ENCODE assay signal across 8 cellular contexts in the genomic region with DNA sequence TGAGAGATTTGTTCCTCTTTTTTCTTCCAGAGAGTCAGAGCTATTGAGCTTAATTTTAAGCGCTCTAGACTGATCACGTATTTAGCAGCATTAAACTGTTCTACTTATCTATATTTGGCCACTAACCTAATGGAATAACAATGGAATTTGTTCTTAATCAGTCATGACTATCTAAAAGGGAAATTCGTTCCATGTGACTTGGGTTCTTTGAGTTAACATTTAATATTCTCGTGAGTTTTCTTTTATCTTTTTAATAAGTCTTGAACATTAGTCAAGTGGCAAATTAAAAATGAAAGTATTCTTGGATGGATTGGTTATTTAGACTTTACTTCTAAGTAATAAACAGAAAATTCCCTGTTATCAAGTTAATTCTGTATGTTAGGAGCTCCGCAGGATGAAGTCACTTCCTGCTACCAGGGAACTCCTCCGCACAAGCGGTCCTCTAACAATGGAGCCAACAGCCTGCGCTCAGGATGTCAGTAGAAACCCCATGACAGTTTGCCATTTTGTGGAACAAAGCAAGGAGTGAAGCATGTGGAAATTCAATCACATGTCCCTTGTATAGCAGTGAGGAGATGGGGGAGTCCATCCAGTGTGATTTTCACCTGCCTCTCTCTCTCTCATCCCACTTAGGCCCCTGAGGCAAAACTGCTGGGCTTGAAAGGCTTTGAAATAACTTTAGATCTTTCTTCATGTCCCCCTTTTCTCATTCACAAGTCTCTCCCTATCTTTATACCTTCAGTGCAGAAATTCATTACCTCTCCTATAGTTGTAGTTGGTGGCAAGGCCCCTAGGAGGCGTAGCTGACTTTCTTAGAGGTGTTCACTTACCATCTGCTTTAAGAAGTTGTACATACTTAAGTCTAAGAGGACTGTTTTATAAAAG.
DNase-seq lines count a peak whose midpoint lies in the region; ATAC-seq and TF ChIP-seq lines count a peak whose summit lies in the region.

No MANE protein-coding gene starts in this region.

- no peaks in the 10 kb centered on the region for H3K36me3 ChIP-seq in body of pancreas (replicated peaks in 1 of 2; ENCODE audit: insufficient read depth in 1 of 2, low read depth in 2 of 2)
- H3K36me3 ChIP-seq in muscle layer of duodenum (ENCODE audit: control insufficient read depth in 1 of 2, insufficient read depth in 2 of 2, low read length in 2 of 2), result peaks cover 6 to 13% of the 10 kb centered on the region in 2 donors

- no peaks in the 10 kb centered on the region for H3K27me3 ChIP-seq in body of pancreas
- H3K27me3 ChIP-seq in muscle layer of duodenum (ENCODE audit: low read depth, low read length), result no peaks in the 10 kb centered on the region

- no peaks in the 10 kb centered on the region for H3K9me3 ChIP-seq in body of pancreas
- H3K9me3 ChIP-seq in muscle layer of duodenum (ENCODE audit: control insufficient read depth in 1 of 2, low read length in 2 of 2), result no peaks in the 10 kb centered on the region

- H3K4me3 ChIP-seq in GM12865 (ENCODE audit: low read depth, low read length), result no peak overlapping the region
- no peak overlapping the region for H3K4me3 ChIP-seq in body of pancreas
- no peak overlapping the region for H3K4me3 ChIP-seq in muscle layer of duodenum (ENCODE audit: low read depth in 1 of 2, low read length in 2 of 2)

- H3K4me1 ChIP-seq in body of pancreas, result no peaks in the 10 kb centered on the region
- no peaks in the 10 kb centered on the region for H3K4me1 ChIP-seq in muscle layer of duodenum (ENCODE audit: control insufficient read depth in 1 of 2, insufficient read depth in 2 of 2, low read length in 2 of 2)

- 86% methylated on average over 9 of the region's 9 CpGs for WGBS in body of pancreas, 2 donors

- ATAC-seq in body of pancreas, result no peak

- H3K27ac ChIP-seq in 22Rv1, result no peak overlapping the region
- H3K27ac ChIP-seq in body of pancreas, result no peak overlapping the region
- peak overlapping the region; percentile 44 for H3K27ac ChIP-seq in muscle layer of duodenum (ENCODE audit: low read length)

- TF ChIP-seq CTCF in 22Rv1 (IDR thresholded peaks at IDR 0.05), result peak; percentile 84
- peak; percentile 49 for TF ChIP-seq CTCF in GM12865 (IDR thresholded peaks at IDR 0.05; ENCODE audit: insufficient read depth, low read depth, low read length, missing control alignments)
- peak in 4 of 7 experiments; percentile 19 to 32 (median 21) for TF ChIP-seq CTCF in body of pancreas (IDR thresholded peaks at IDR 0.05)

- TF ChIP-seq POLR2A in body of pancreas (IDR thresholded peaks at IDR 0.05), result no peak

- DNase-seq in GM12865 (ENCODE audit: low read depth) (peak; percentile 48), NAMALWA (ENCODE audit: low spot score) (peak; percentile 76), body of pancreas (peak in 3 of 4 donors; percentile 7 to 31 (median 12)), T-helper 9 cell (no peak), amniotic stem cell (lab: John Stamatoyannopoulos, UW) (no peak), COLO668 (lab: John Stamatoyannopoulos, UW; ENCODE audit: unreplicated experiment) (no peak)

- intact Hi-C loops in body of pancreas (cut with DNase I), result no loop called here

Comparison
In these comparisons a context has a peak if more than half of its experiments do, and no peak if none do; other contexts are left out.
1. CTCF ChIP-seq: peak in every context shown above with its lines; median percentile 84 in 22Rv1; 49 in GM12865; 21 in body of pancreas.
2. DNase-seq: peak in GM12865 (single experiment), NAMALWA (single experiment) and body of pancreas (3 of 4); none in T-helper 9 cell (single experiment), amniotic stem cell (single experiment) and COLO668 (single experiment).